Comparison of ENCODE assay signal across 9 cellular contexts in the genomic region with DNA sequence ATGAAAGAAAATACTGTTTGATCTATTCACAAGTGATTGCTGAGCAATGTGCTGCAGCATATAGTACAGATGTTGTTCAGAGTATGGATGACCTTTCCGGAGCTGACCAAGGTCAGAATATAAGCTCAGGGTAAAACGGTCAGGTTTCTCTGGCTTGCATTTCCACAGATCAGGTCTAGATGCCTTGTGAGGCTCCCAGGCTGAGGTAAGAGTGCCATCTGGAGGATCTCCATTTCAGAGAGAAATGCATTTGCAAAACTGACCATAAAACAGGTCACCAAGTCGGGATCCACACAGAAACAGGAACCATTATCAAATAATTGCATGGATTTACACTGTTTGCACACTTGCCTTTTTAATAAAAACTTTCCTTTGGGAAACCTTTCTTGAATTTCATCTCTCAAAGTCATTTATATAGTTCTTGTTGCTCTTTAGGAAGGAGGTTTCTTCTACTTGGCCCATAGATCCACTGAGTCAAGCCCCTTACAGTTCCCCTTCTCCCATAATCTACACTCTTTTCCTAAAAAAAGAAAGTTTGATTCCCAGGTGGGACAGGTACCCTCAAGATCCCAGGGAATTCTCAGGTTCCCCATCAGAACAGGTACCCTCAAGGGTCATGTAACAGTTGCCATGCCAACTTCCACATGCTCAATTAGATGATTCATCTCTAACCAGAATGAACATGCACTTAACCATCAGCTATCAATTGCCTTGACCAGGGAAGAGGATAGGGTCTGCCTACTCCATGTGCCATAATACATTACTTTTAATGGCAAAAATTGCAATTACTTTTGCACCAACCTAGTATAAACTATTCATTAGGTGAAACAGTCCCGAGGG. TPM values are rescaled to one million over a fixed set of nuclear protein-coding genes. Genes with fewer than 3 reads are reported as not detected.
DNase-seq lines count a peak whose midpoint lies in the region; ATAC-seq, FAIRE-seq and TF ChIP-seq lines count a peak whose summit lies in the region.
"Had no signal": no experiment of that assay in that cellular context is flagged by ENCODE, and none has a peak within 500 bp of the region (broad histone marks: within the 10 kb centered on the region; RNA-seq: fewer than 3 reads in every experiment).

No MANE protein-coding gene starts in this region.

- H3K27me3 Mint-ChIP-seq in activated CD8-positive, alpha-beta T cell treated with anti-CD3 and anti-CD28 coated beads for 36 hours = no peaks in the 10 kb centered on the region
- no peaks in the 10 kb centered on the region for H3K27me3 Mint-ChIP-seq in activated CD8-positive, alpha-beta T cell treated with anti-CD3 and anti-CD28 coated beads, Interleukin-2, amount 10 ng/mL, durations not matched to agents 7 days and 5 days (ENCODE audit: low read depth)

- H3K4me1 ChIP-seq in kidney (ENCODE audit: control insufficient read depth in 1 of 2, insufficient read depth in 1 of 2, low read depth in 1 of 2, low read length in 2 of 2) = no peaks in the 10 kb centered on the region
- H3K4me1 ChIP-seq in upper lobe of right lung = no peaks in the 10 kb centered on the region

- FAIRE-seq in kidney (lab: Jason Lieb, UNC) = no peak
- FAIRE-seq: G401.6 had no signal

- CTCF ChIA-PET in activated CD8-positive, alpha-beta T cell treated with anti-CD3 and anti-CD28 coated beads for 36 hours (lab: Charles Lee) = interaction anchor here (0.8 to 1.8 kb wide), 4 partner anchors 8 to 289 kb away, joined by 3 to 8 read pairs (median 3); partner anchors contain the start of gene ZW10
- CTCF ChIA-PET in activated CD8-positive, alpha-beta T cell treated with anti-CD3 and anti-CD28 coated beads, Interleukin-2, amount 10 ng/mL, durations not matched to agents 7 days and 5 days (lab: Charles Lee) = interaction anchor here (0.7 to 1.8 kb wide), 3 partner anchors 9 to 201 kb away, joined by 3 to 8 read pairs (median 3); no protein-coding TSS in a partner anchor

- no peak overlapping the region for H3K9ac ChIP-seq in kidney (ENCODE audit: low read length in 2 of 2)

- H3K36me3 ChIP-seq in kidney (ENCODE audit: control insufficient read depth in 1 of 2, insufficient read depth in 2 of 2, low read length in 2 of 2) (peaks cover 9 to 12% of the 10 kb centered on the region in 2 donors), upper lobe of right lung (peaks cover 33% of the 10 kb centered on the region)

- H3K36me3 Mint-ChIP-seq in activated CD8-positive, alpha-beta T cell treated with anti-CD3 and anti-CD28 coated beads for 36 hours (ENCODE audit: low read depth) = peaks cover 15% of the 10 kb centered on the region
- H3K36me3 Mint-ChIP-seq in activated CD8-positive, alpha-beta T cell treated with anti-CD3 and anti-CD28 coated beads, Interleukin-2, amount 10 ng/mL, durations not matched to agents 7 days and 5 days (ENCODE audit: low read depth) = peaks cover 21% of the 10 kb centered on the region

- ATAC-seq in activated CD8-positive, alpha-beta T cell treated with anti-CD3 and anti-CD28 coated beads for 36 hours = no peak
- no peak for ATAC-seq in activated CD8-positive, alpha-beta T cell treated with anti-CD3 and anti-CD28 coated beads, Interleukin-2, amount 10 ng/mL, durations not matched to agents 7 days and 5 days
- ATAC-seq in upper lobe of right lung = peak; percentile 65

- no peak for TF ChIP-seq CTCF in activated CD8-positive, alpha-beta T cell treated with anti-CD3 and anti-CD28 coated beads for 36 hours (IDR thresholded peaks at IDR 0.05)
- TF ChIP-seq CTCF in kidney (IDR thresholded peaks at IDR 0.05; ENCODE audit: borderline replicate concordance, extremely low read depth, insufficient read depth) (peak; percentile 27), upper lobe of right lung (IDR thresholded peaks at IDR 0.05) (peak; percentile 31)

- in situ Hi-C loops in T47D (cut with HindIII; ENCODE audit: low pct_unique_long_range_greater_than_20kb, low sequenced_read_pairs) = no loop called here

- H3K9me3 ChIP-seq in kidney (ENCODE audit: control insufficient read depth in 1 of 2, low read length in 2 of 2) (no peaks in the 10 kb centered on the region), upper lobe of right lung (no peaks in the 10 kb centered on the region)

- peaks cover under 1% of the 10 kb centered on the region for H3K4me1 Mint-ChIP-seq in activated CD8-positive, alpha-beta T cell treated with anti-CD3 and anti-CD28 coated beads for 36 hours (ENCODE audit: low read depth)
- H3K4me1 Mint-ChIP-seq in activated CD8-positive, alpha-beta T cell treated with anti-CD3 and anti-CD28 coated beads, Interleukin-2, amount 10 ng/mL, durations not matched to agents 7 days and 5 days (ENCODE audit: low read depth) = no peaks in the 10 kb centered on the region

- no peak overlapping the region for H3K4me3 Mint-ChIP-seq in activated CD8-positive, alpha-beta T cell treated with anti-CD3 and anti-CD28 coated beads for 36 hours
- H3K4me3 Mint-ChIP-seq in activated CD8-positive, alpha-beta T cell treated with anti-CD3 and anti-CD28 coated beads, Interleukin-2, amount 10 ng/mL, durations not matched to agents 7 days and 5 days = no peak overlapping the region

- H3K27ac ChIP-seq in kidney (ENCODE audit: low read depth in 2 of 2, low read length in 2 of 2) = no peak overlapping the region
- no peak overlapping the region for H3K27ac ChIP-seq in upper lobe of right lung

- H3K27me3 ChIP-seq in upper lobe of right lung = no peaks in the 10 kb centered on the region

- POLR2A ChIA-PET in activated CD8-positive, alpha-beta T cell treated with anti-CD3 and anti-CD28 coated beads for 36 hours (lab: Charles Lee) = no interaction called here
- POLR2A ChIA-PET in activated CD8-positive, alpha-beta T cell treated with anti-CD3 and anti-CD28 coated beads, Interleukin-2, amount 10 ng/mL, durations not matched to agents 7 days and 5 days (lab: Charles Lee) = no interaction called here

- intact Hi-C loops in activated CD8-positive, alpha-beta T cell treated with anti-CD3 and anti-CD28 coated beads for 36 hours (cut with micrococcal nuclease) = no loop called here
- intact Hi-C loops in kidney (cut with DNase I) (no loop called here), upper lobe of right lung (cut with DNase I) (no loop called here)

- no peak overlapping the region for H3K27ac Mint-ChIP-seq in activated CD8-positive, alpha-beta T cell treated with anti-CD3 and anti-CD28 coated beads for 36 hours
- no peak overlapping the region for H3K27ac Mint-ChIP-seq in activated CD8-positive, alpha-beta T cell treated with anti-CD3 and anti-CD28 coated beads, Interleukin-2, amount 10 ng/mL, durations not matched to agents 7 days and 5 days

- H3K9me3 Mint-ChIP-seq in activated CD8-positive, alpha-beta T cell treated with anti-CD3 and anti-CD28 coated beads for 36 hours = no peaks in the 10 kb centered on the region
- no peaks in the 10 kb centered on the region for H3K9me3 Mint-ChIP-seq in activated CD8-positive, alpha-beta T cell treated with anti-CD3 and anti-CD28 coated beads, Interleukin-2, amount 10 ng/mL, durations not matched to agents 7 days and 5 days (ENCODE audit: insufficient read depth)

- DNase-seq in activated CD8-positive, alpha-beta T cell treated with anti-CD3 and anti-CD28 coated beads for 36 hours = peak; percentile 10
- no peak for DNase-seq in activated CD8-positive, alpha-beta T cell treated with anti-CD3 and anti-CD28 coated beads, Interleukin-2, amount 10 ng/mL, durations not matched to agents 7 days and 5 days
- DNase-seq in NCI-H345 (lab: John Stamatoyannopoulos, UW) (peak; percentile 62), T47D (ENCODE audit: low read depth in 1 of 2, low spot score in 1 of 2) (peak; percentile 58 to 80), kidney (no peak), upper lobe of right lung (no peak)
- DNase-seq in activated CD4-positive, alpha-beta T cell treated with anti-CD3 and anti-CD28 coated beads for 48 hours = no peak
- DNase-seq in activated naive CD4-positive, alpha-beta T cell treated with Interleukin-2 at 50 U/mL for 16 hours = no peak

- H3K4me3 ChIP-seq in kidney (ENCODE audit: low read length in 2 of 2) (no peak overlapping the region), upper lobe of right lung (no peak overlapping the region)

RNA-seq across cellular contexts. Expression of gene TMPRSS5, which starts 25.0 kb away (rescaled TPM):
- total RNA-seq in activated CD8-positive, alpha-beta T cell treated with anti-CD3 and anti-CD28 coated beads for 36 hours = 1 to 10 TPM in 1 of 2 experiments, under 1 TPM in 1; 0.85 to 1.0 TPM
- total RNA-seq in activated CD8-positive, alpha-beta T cell treated with anti-CD3 and anti-CD28 coated beads, Interleukin-2, amount 10 ng/mL, durations not matched to agents 7 days and 5 days = under 1 TPM; 0.31 to 0.71 TPM
- total RNA-seq in kidney = 0.60 TPM
- polyA plus RNA-seq in kidney (ENCODE audit: insufficient read depth, low read depth, low replicate concordance) = 0.65 TPM
- 0.69 TPM for total RNA-seq in upper lobe of right lung

RNA-seq across cellular contexts. Expression of gene ZW10, which starts 42.4 kb away (rescaled TPM):
- 10 to 100 TPM; 15.2 to 15.5 TPM for total RNA-seq in activated CD8-positive, alpha-beta T cell treated with anti-CD3 and anti-CD28 coated beads for 36 hours
- total RNA-seq in activated CD8-positive, alpha-beta T cell treated with anti-CD3 and anti-CD28 coated beads, Interleukin-2, amount 10 ng/mL, durations not matched to agents 7 days and 5 days = 10 to 100 TPM; 21.0 to 21.5 TPM
- 11.0 TPM for total RNA-seq in kidney
- 6.7 TPM for polyA plus RNA-seq in kidney (ENCODE audit: insufficient read depth, low read depth, low replicate concordance)
- 11.5 TPM for total RNA-seq in upper lobe of right lung

RNA-seq across cellular contexts. Expression of gene CLDN25, which starts 48.5 kb away (rescaled TPM):
- total RNA-seq in activated CD8-positive, alpha-beta T cell treated with anti-CD3 and anti-CD28 coated beads for 36 hours = not detected
- not detected for total RNA-seq in activated CD8-positive, alpha-beta T cell treated with anti-CD3 and anti-CD28 coated beads, Interleukin-2, amount 10 ng/mL, durations not matched to agents 7 days and 5 days
- not detected for total RNA-seq in kidney
- polyA plus RNA-seq in kidney (ENCODE audit: insufficient read depth, low read depth, low replicate concordance) = not detected
- not detected for total RNA-seq in upper lobe of right lung

Comparison
In these comparisons a context has a peak if more than half of its experiments do, and no peak if none do; other contexts are left out.
1. DNase-seq: peak in activated CD8-positive, alpha-beta T cell treated with anti-CD3 and anti-CD28 coated beads for 36 hours (single experiment), NCI-H345 (single experiment) and T47D (2 of 2); none in activated CD8-positive, alpha-beta T cell treated with anti-CD3 and anti-CD28 coated beads, Interleukin-2, amount 10 ng/mL, durations not matched to agents 7 days and 5 days (single experiment), kidney (single experiment), upper lobe of right lung (single experiment), activated CD4-positive, alpha-beta T cell treated with anti-CD3 and anti-CD28 coated beads for 48 hours (single experiment) and activated naive CD4-positive, alpha-beta T cell treated with Interleukin-2 at 50 U/mL for 16 hours (single experiment).